ENCODE assay signal across 10 cellular contexts in the genomic region with DNA sequence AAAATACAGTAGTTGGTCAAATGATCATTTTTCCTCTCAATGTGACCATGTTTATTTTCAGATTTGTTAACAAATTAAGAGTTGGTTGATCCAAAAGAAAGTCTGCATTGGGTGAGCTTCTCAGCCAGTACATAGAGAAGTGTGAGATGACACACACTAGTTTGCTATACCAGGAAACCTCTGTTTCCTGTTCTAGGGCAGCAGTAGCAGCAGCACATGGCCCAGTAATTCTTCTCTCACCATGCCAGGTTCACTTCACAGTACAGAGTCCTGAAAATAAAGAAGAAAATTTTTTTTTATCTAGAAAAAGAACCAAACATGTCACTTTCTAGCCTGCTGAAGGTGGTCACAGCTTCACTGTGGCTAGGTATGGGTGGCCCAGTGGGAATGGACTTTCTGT.
DNase-seq lines count a peak whose midpoint lies in the region; ATAC-seq lines count a peak whose summit lies in the region.
"Had no signal": no experiment of that assay in that cellular context is flagged by ENCODE, and none has a peak within 500 bp of the region (broad histone marks: within the 10 kb centered on the region; RNA-seq: fewer than 3 reads in every experiment).

No MANE protein-coding gene starts in this region.

- POLR2A ChIA-PET in activated CD4-positive, alpha-beta T cell treated with anti-CD3 and anti-CD28 coated beads for 36 hours (lab: Charles Lee) = interaction anchor here (0.6 kb wide), 1 partner anchor 556 kb away, joined by 4 read pairs; no protein-coding TSS in a partner anchor

- H3K4me3 Mint-ChIP-seq in activated CD4-positive, alpha-beta T cell treated with anti-CD3 and anti-CD28 coated beads for 36 hours = peak overlapping the region; percentile 49
- peak overlapping the region; percentile 68 to 81 for H3K4me3 Mint-ChIP-seq in activated T-cell treated with anti-CD3 and anti-CD28 coated beads, Interleukin-2, amount 50 U/mL, for 72 hours
- H3K4me3 Mint-ChIP-seq in natural killer cell treated with Interleukin-12 subunit alpha and Interleukin-12 subunit beta and Interleukin-15 and Interleukin-18, amount 100 ng/mL, for 72 hours = peak overlapping the region; percentile 77

- no peaks in the 10 kb centered on the region for H3K9me3 Mint-ChIP-seq in activated CD4-positive, alpha-beta T cell treated with anti-CD3 and anti-CD28 coated beads for 36 hours (ENCODE audit: low read depth)
- peaks cover 0 to 2% of the 10 kb centered on the region in 2 donors for H3K9me3 Mint-ChIP-seq in activated T-cell treated with anti-CD3 and anti-CD28 coated beads, Interleukin-2, amount 50 U/mL, for 72 hours
- no peaks in the 10 kb centered on the region for H3K9me3 Mint-ChIP-seq in natural killer cell treated with Interleukin-12 subunit alpha and Interleukin-12 subunit beta and Interleukin-15 and Interleukin-18, amount 100 ng/mL, for 72 hours

- no peaks in the 10 kb centered on the region for H3K27me3 Mint-ChIP-seq in activated CD4-positive, alpha-beta T cell treated with anti-CD3 and anti-CD28 coated beads for 36 hours
- H3K27me3 Mint-ChIP-seq in activated T-cell treated with anti-CD3 and anti-CD28 coated beads, Interleukin-2, amount 50 U/mL, for 72 hours (ENCODE audit: low read depth) = no peaks in the 10 kb centered on the region
- H3K27me3 Mint-ChIP-seq in natural killer cell treated with Interleukin-12 subunit alpha and Interleukin-12 subunit beta and Interleukin-15 and Interleukin-18, amount 100 ng/mL, for 72 hours = no peaks in the 10 kb centered on the region

- intact Hi-C loops in activated CD4-positive, alpha-beta T cell treated with anti-CD3 and anti-CD28 coated beads for 36 hours (cut with DNase I, micrococcal nuclease) = no loop called here

- peaks cover 46% of the 10 kb centered on the region for H3K4me1 Mint-ChIP-seq in activated CD4-positive, alpha-beta T cell treated with anti-CD3 and anti-CD28 coated beads for 36 hours
- peaks cover 42% of the 10 kb centered on the region for H3K4me1 Mint-ChIP-seq in activated T-cell treated with anti-CD3 and anti-CD28 coated beads, Interleukin-2, amount 50 U/mL, for 72 hours (ENCODE audit: low read depth)
- H3K4me1 Mint-ChIP-seq in natural killer cell treated with Interleukin-12 subunit alpha and Interleukin-12 subunit beta and Interleukin-15 and Interleukin-18, amount 100 ng/mL, for 72 hours (ENCODE audit: low read depth in 2 of 2) = peaks cover 38 to 51% of the 10 kb centered on the region in 2 donors

- peak; percentile 91 for ATAC-seq in activated CD4-positive, alpha-beta T cell treated with anti-CD3 and anti-CD28 coated beads for 36 hours
- peak; percentile 79 for ATAC-seq in HG03354 (IDR thresholded peaks at IDR 0.05; ENCODE audit: poor library complexity, severe bottlenecking, unreplicated experiment)
- ATAC-seq in activated T-cell treated with anti-CD3 and anti-CD28 coated beads, Interleukin-2, amount 50 U/mL, for 72 hours (replicated peaks in 1 of 2) = peak; percentile 91 to 92
- ATAC-seq in natural killer cell treated with Interleukin-12 subunit alpha and Interleukin-12 subunit beta and Interleukin-15 and Interleukin-18, amount 100 ng/mL, for 72 hours = peak; percentile 86 to 98
- ATAC-seq: SK-N-SH treated with all-trans-retinoic acid at 6 μM for 48 hours had no signal

- H3K36me3 Mint-ChIP-seq in activated CD4-positive, alpha-beta T cell treated with anti-CD3 and anti-CD28 coated beads for 36 hours (ENCODE audit: low read depth) = peaks cover 15% of the 10 kb centered on the region
- peaks cover 0 to 7% of the 10 kb centered on the region in 2 donors for H3K36me3 Mint-ChIP-seq in activated T-cell treated with anti-CD3 and anti-CD28 coated beads, Interleukin-2, amount 50 U/mL, for 72 hours (ENCODE audit: insufficient read depth in 2 of 2)
- H3K36me3 Mint-ChIP-seq in natural killer cell treated with Interleukin-12 subunit alpha and Interleukin-12 subunit beta and Interleukin-15 and Interleukin-18, amount 100 ng/mL, for 72 hours = no peaks in the 10 kb centered on the region

- DNase-seq in activated CD4-positive, alpha-beta T cell treated with anti-CD3 and anti-CD28 coated beads for 36 hours = peak; percentile 41
- DNase-seq in activated CD4-positive, alpha-beta T cell treated with anti-CD3 and anti-CD28 coated beads, Interleukin-2, amount 50 U/mL, for 48 hours = no peak
- DNase-seq in activated T-cell treated with anti-CD3 and anti-CD28 coated beads, Interleukin-2, amount 50 U/mL, for 72 hours = peak in 1 of 2 donors; percentile 10
- no peak for DNase-seq in natural killer cell treated with Interleukin-12 subunit alpha and Interleukin-12 subunit beta and Interleukin-15 and Interleukin-18, amount 100 ng/mL, for 72 hours (ENCODE audit: low spot score)
- no peak for DNase-seq in NCI-H446 treated with DMSO at 0.1 percent for 48 hours (lab: John Stamatoyannopoulos, UW)
- no peak for DNase-seq in NCI-H82 (lab: John Stamatoyannopoulos, UW)
- no peak for DNase-seq in putamen (ENCODE audit: low spot score)
- DNase-seq: NCI-H1048 had no signal

- CTCF ChIA-PET in activated CD4-positive, alpha-beta T cell treated with anti-CD3 and anti-CD28 coated beads for 36 hours (lab: Charles Lee) = interaction anchor here (0.9 to 1.5 kb wide), 3 partner anchors 13 to 647 kb away, joined by 3 to 8 read pairs (median 3); no protein-coding TSS in a partner anchor

- H3K27ac Mint-ChIP-seq in activated CD4-positive, alpha-beta T cell treated with anti-CD3 and anti-CD28 coated beads for 36 hours = peak overlapping the region; percentile 94
- peak overlapping the region; percentile 97 for H3K27ac Mint-ChIP-seq in activated T-cell treated with anti-CD3 and anti-CD28 coated beads, Interleukin-2, amount 50 U/mL, for 72 hours
- peak overlapping the region; percentile 78 to 81 for H3K27ac Mint-ChIP-seq in natural killer cell treated with Interleukin-12 subunit alpha and Interleukin-12 subunit beta and Interleukin-15 and Interleukin-18, amount 100 ng/mL, for 72 hours
